In genomic region chr3:160400631-160401150, GRCh38 we compare ENCODE assay signal across 8 cellular contexts. TPM values are rescaled to one million over a fixed set of nuclear protein-coding genes. Genes with fewer than 3 reads are reported as not detected.
A peak's percentile ranks its signal among the peaks of the same experiment; 100 is the strongest.
DNase-seq lines count a peak whose midpoint lies in the region; ATAC-seq, FAIRE-seq and TF ChIP-seq lines count a peak whose summit lies in the region.

No MANE protein-coding gene starts in this region.

- POLR2A ChIA-PET in CD4-positive, alpha-beta T cell (lab: Charles Lee): interaction anchor here (1.0 to 2.3 kb wide), 8 partner anchors 12 to 1599 kb away, joined by 3 to 29 read pairs (median 4); partner anchors contain the start of genes C3orf80, KPNA4, MFSD1 and TRIM59
- POLR2A ChIA-PET in activated B cell treated with CpG ODN at 0.5 μM for 24 hours (lab: Charles Lee): interaction anchor here (0.5 to 2.3 kb wide), 5 partner anchors 49 to 489 kb away, joined by 3 to 16 read pairs (median 4); partner anchors contain the start of gene TRIM59
- POLR2A ChIA-PET in endothelial cell of umbilical vein (lab: Charles Lee): no interaction called here

- intact Hi-C loops in CD4-positive, alpha-beta T cell (cut with DNase I, micrococcal nuclease): loop anchor here (2.0 to 10.0 kb wide), 4 partner anchors 48 to 357 kb away; partner anchors contain the start of genes KPNA4 (in 2 of the 2), PPM1L (in 1 of the 2) and TRIM59 (in 1 of the 2)
- intact Hi-C loops in activated B cell treated with CpG ODN at 0.5 μM for 24 hours (cut with micrococcal nuclease): loop anchor here (1.0 to 5.0 kb wide), 3 partner anchors 13 to 568 kb away; no protein-coding TSS in a partner anchor
- intact Hi-C loops in endothelial cell of umbilical vein (cut with micrococcal nuclease): loop anchor here (2.0 to 10.0 kb wide), 4 partner anchors 357 to 636 kb away; partner anchors contain the start of gene PPM1L
- intact Hi-C loops in transverse colon (cut with DNase I; ENCODE audit: low total_unique reads): no loop called here

- peaks cover 62% of the 10 kb centered on the region for H3K4me1 Mint-ChIP-seq in CD4-positive, alpha-beta T cell (ENCODE audit: low read depth)
- H3K4me1 Mint-ChIP-seq in activated B cell treated with CpG ODN at 0.5 μM for 24 hours: peaks cover 47% of the 10 kb centered on the region

- ATAC-seq in CD4-positive, alpha-beta T cell (ENCODE audit: poor library complexity): no peak
- ATAC-seq in HG02571 (IDR thresholded peaks at IDR 0.05; ENCODE audit: unreplicated experiment): peak; percentile 22
- ATAC-seq in activated B cell treated with CpG ODN at 0.5 μM for 24 hours (ENCODE audit: low read depth): no peak
- ATAC-seq in GM21576 (IDR thresholded peaks at IDR 0.05; ENCODE audit: unreplicated experiment): no peak

- no peak for FAIRE-seq in endothelial cell of umbilical vein (lab: Jason Lieb, UNC)

- H3K27me3 ChIP-seq in CD4-positive, alpha-beta T cell (ENCODE audit: control insufficient read depth, insufficient read depth, low read length): peaks cover 4% of the 10 kb centered on the region
- H3K27me3 ChIP-seq in endothelial cell of umbilical vein (ENCODE audit: control insufficient read depth in 2 of 2, insufficient read depth in 2 of 2, low read length in 2 of 2) (no peaks in the 10 kb centered on the region), muscle layer of duodenum (ENCODE audit: low read depth, low read length) (no peaks in the 10 kb centered on the region), transverse colon (no peaks in the 10 kb centered on the region)

- peak overlapping the region; percentile 99 for H3K4me2 ChIP-seq in endothelial cell of umbilical vein (ENCODE audit: insufficient read depth, low read length)

- TF ChIP-seq POLR2A in endothelial cell of umbilical vein (IDR thresholded peaks at IDR 0.05; ENCODE audit: low read depth, low read length): no peak
- no peak for TF ChIP-seq POLR2A in transverse colon (IDR thresholded peaks at IDR 0.05)

- peaks cover 0 to 9% of the 10 kb centered on the region in 2 experiments for H3K36me3 ChIP-seq in endothelial cell of umbilical vein (ENCODE audit: control insufficient read depth in 2 of 2, extremely low read depth in 1 of 2, insufficient read depth in 2 of 2, low read length in 2 of 2)
- H3K36me3 ChIP-seq in muscle layer of duodenum (ENCODE audit: control insufficient read depth in 1 of 2, insufficient read depth in 2 of 2, low read length in 2 of 2): no peaks in the 10 kb centered on the region
- no peaks in the 10 kb centered on the region for H3K36me3 ChIP-seq in transverse colon

- no peak for TF ChIP-seq CTCF in CD4-positive, alpha-beta T cell (IDR thresholded peaks at IDR 0.05)
- TF ChIP-seq CTCF in activated B cell treated with CpG ODN at 0.5 μM for 24 hours (IDR thresholded peaks at IDR 0.05): no peak
- TF ChIP-seq CTCF in endothelial cell of umbilical vein (IDR thresholded peaks at IDR 0.05; ENCODE audit: extremely low read depth in 1 of 2, insufficient read depth in 1 of 2, low read depth in 1 of 2, low read length in 2 of 2): no peak
- no peak for TF ChIP-seq CTCF in transverse colon (IDR thresholded peaks at IDR 0.05)

- peak in 4 of 10 experiments; percentile 1 to 8 (median 5) for DNase-seq in CD4-positive, alpha-beta T cell
- DNase-seq in activated B cell treated with CpG ODN at 0.5 μM for 24 hours: peak; percentile 36
- DNase-seq in endothelial cell of umbilical vein (ENCODE audit: low read depth, low spot score): no peak
- DNase-seq in transverse colon: peak; percentile 28
- DNase-seq in NCI-H2171 treated with DMSO at 0.1 percent for 48 hours (lab: John Stamatoyannopoulos, UW): no peak

- dilution Hi-C loops in endothelial cell of umbilical vein (cut with MboI; ENCODE audit: extremely low pct_ligation_motif_present, low sequenced_read_pairs): no loop called here

- H3K27ac ChIP-seq in CD4-positive, alpha-beta T cell (ENCODE audit: low read depth, low read length): no peak overlapping the region
- peak overlapping the region; percentile 76 for H3K27ac ChIP-seq in endothelial cell of umbilical vein (ENCODE audit: insufficient read depth, low read depth, low read length)
- H3K27ac ChIP-seq in muscle layer of duodenum (ENCODE audit: low read length): peak overlapping the region; percentile 90
- H3K27ac ChIP-seq in transverse colon: peak overlapping the region; percentile 88 to 94 (median 93)

- H3K9me3 Mint-ChIP-seq in CD4-positive, alpha-beta T cell: no peaks in the 10 kb centered on the region
- no peaks in the 10 kb centered on the region for H3K9me3 Mint-ChIP-seq in activated B cell treated with CpG ODN at 0.5 μM for 24 hours

- peaks cover 50% of the 10 kb centered on the region for H3K36me3 Mint-ChIP-seq in CD4-positive, alpha-beta T cell (ENCODE audit: low read depth)
- H3K36me3 Mint-ChIP-seq in activated B cell treated with CpG ODN at 0.5 μM for 24 hours (ENCODE audit: low read depth): peaks cover 26% of the 10 kb centered on the region

- H2AFZ ChIP-seq in endothelial cell of umbilical vein (ENCODE audit: low read depth, low read length): peak overlapping the region; percentile 37

- in situ Hi-C loops in transverse colon (cut with MboI; ENCODE audit: low pct_ligation_motif_present in 1 of 4, low pct_unique_long_range_greater_than_20kb in 1 of 4, low sequenced_read_pairs in 3 of 4): no loop called here

- no peaks in the 10 kb centered on the region for H3K9me3 ChIP-seq in CD4-positive, alpha-beta T cell (ENCODE audit: control insufficient read depth, low read length)
- H3K9me3 ChIP-seq in endothelial cell of umbilical vein (replicated peaks; ENCODE audit: control insufficient read depth, insufficient read depth, low read length): no peaks in the 10 kb centered on the region
- no peaks in the 10 kb centered on the region for H3K9me3 ChIP-seq in muscle layer of duodenum (ENCODE audit: control insufficient read depth in 1 of 2, low read length in 2 of 2)
- no peaks in the 10 kb centered on the region for H3K9me3 ChIP-seq in transverse colon

- no peaks in the 10 kb centered on the region for H3K9me1 ChIP-seq in endothelial cell of umbilical vein (replicated peaks; ENCODE audit: control insufficient read depth, extremely low read depth, insufficient read depth, low read length)

- peak overlapping the region; percentile 97 for H3K27ac Mint-ChIP-seq in CD4-positive, alpha-beta T cell
- H3K27ac Mint-ChIP-seq in activated B cell treated with CpG ODN at 0.5 μM for 24 hours: peak overlapping the region; percentile 99

- peaks cover 73% of the 10 kb centered on the region for H3K79me2 ChIP-seq in endothelial cell of umbilical vein (ENCODE audit: control insufficient read depth, insufficient read depth, low read length)

- CTCF ChIA-PET in CD4-positive, alpha-beta T cell (lab: Charles Lee): interaction anchor here (1.0 kb wide), 1 partner anchor 13 kb away, joined by 5 read pairs; no protein-coding TSS in a partner anchor
- CTCF ChIA-PET in activated B cell treated with CpG ODN at 0.5 μM for 24 hours (lab: Charles Lee) (interaction anchor here (1.2 to 2.4 kb wide), 3 partner anchors 14 to 515 kb away, joined by 3 to 6 read pairs (median 3); partner anchors contain the start of gene TRIM59), endothelial cell of umbilical vein (lab: Charles Lee) (interaction anchor here (1.2 to 2.7 kb wide), 5 partner anchors 8 to 238 kb away, joined by 5 to 19 read pairs (median 5); no protein-coding TSS in a partner anchor)

- H3K4me3 Mint-ChIP-seq in CD4-positive, alpha-beta T cell: peak overlapping the region; percentile 93
- H3K4me3 Mint-ChIP-seq in activated B cell treated with CpG ODN at 0.5 μM for 24 hours: peak overlapping the region; percentile 97

- H3K4me1 ChIP-seq in endothelial cell of umbilical vein (ENCODE audit: control insufficient read depth, extremely low read depth, insufficient read depth, low read length): peaks cover 27% of the 10 kb centered on the region
- H3K4me1 ChIP-seq in muscle layer of duodenum (ENCODE audit: control insufficient read depth in 1 of 2, insufficient read depth in 2 of 2, low read length in 2 of 2): peaks cover 0 to 21% of the 10 kb centered on the region in 2 donors
- peaks cover 4 to 42% (median 16%) of the 10 kb centered on the region in 4 donors for H3K4me1 ChIP-seq in transverse colon

- 0% methylated on average over 30 of the region's 55 CpGs; no CpG with 5 or more reads in 1 of the 2 donors for WGBS in transverse colon (ENCODE audit: low coverage in 1 of 2), 2 donors

- peak overlapping the region; percentile 84 for H3K9ac ChIP-seq in endothelial cell of umbilical vein (replicated peaks; ENCODE audit: extremely low read depth, insufficient read depth, low read length)

- peaks cover 29% of the 10 kb centered on the region for H3K27me3 Mint-ChIP-seq in CD4-positive, alpha-beta T cell
- peaks cover 2% of the 10 kb centered on the region for H3K27me3 Mint-ChIP-seq in activated B cell treated with CpG ODN at 0.5 μM for 24 hours

- H4K20me1 ChIP-seq in endothelial cell of umbilical vein (replicated peaks; ENCODE audit: control insufficient read depth, extremely low read depth, insufficient read depth, low read length): no peaks in the 10 kb centered on the region

- no TSS peak for BruUV-seq in endothelial cell of umbilical vein (replicated peaks; lab: Mats Ljungman, UMichigan)

- no peak for TF ChIP-seq EP300 in transverse colon (IDR thresholded peaks at IDR 0.05; ENCODE audit: low read depth)

- peak overlapping the region; percentile 77 to 79 (median 78) for H3K4me3 ChIP-seq in endothelial cell of umbilical vein (replicated peaks in 1 of 3; ENCODE audit: insufficient read depth in 1 of 3, low read depth in 1 of 3, low read length in 3 of 3)
- H3K4me3 ChIP-seq in muscle layer of duodenum (ENCODE audit: low read depth in 1 of 2, low read length in 2 of 2): peak overlapping the region; percentile 96 to 100
- peak overlapping the region; percentile 59 to 96 (median 76) for H3K4me3 ChIP-seq in transverse colon

RNA-seq across cellular contexts. Expression of gene SMC4, which starts 1.2 kb away (rescaled TPM):
- total RNA-seq in CD4-positive, alpha-beta T cell: 10 to 100 TPM; 52.3 to 58.8 TPM
- total RNA-seq in activated B cell treated with CpG ODN at 0.5 μM for 24 hours (35.2 and 40.4 TPM in 2 replicates), endothelial cell of umbilical vein (126 and 153 TPM in 2 replicates), transverse colon (100 to 1,000 TPM in 1 of 4 donors, 10 to 100 TPM in 3; 29.4 to 263 (median 57.9) TPM)
- polyA plus RNA-seq in endothelial cell of umbilical vein: 23.7 and 32.1 TPM in 2 replicates
- polyA plus RNA-seq in endothelial cell of umbilical vein (2011; cell fraction: cytosol; rRNA removed): 51.3 and 59.9 TPM in 2 replicates
- 121 and 182 TPM in 2 replicates for polyA plus RNA-seq in endothelial cell of umbilical vein (2011; cell fraction: nucleus; rRNA removed)
- 44.4 and 93.8 TPM in 2 replicates for polyA plus RNA-seq in endothelial cell of umbilical vein (2012)
- polyA minus RNA-seq in endothelial cell of umbilical vein: 25.0 and 33.9 TPM in 2 replicates
- polyA minus RNA-seq in endothelial cell of umbilical vein (2011; cell fraction: cytosol; rRNA and poly(A)+ RNA removed): 79.4 TPM
- polyA minus RNA-seq in endothelial cell of umbilical vein (2011; cell fraction: nucleus; rRNA and poly(A)+ RNA removed): 119 and 154 TPM in 2 replicates

RNA-seq across cellular contexts. Expression of gene IFT80, which starts 1.7 kb away (rescaled TPM):
- 10 to 100 TPM; 16.1 to 18.2 TPM for total RNA-seq in CD4-positive, alpha-beta T cell
- 20.8 and 26.7 TPM in 2 replicates for total RNA-seq in activated B cell treated with CpG ODN at 0.5 μM for 24 hours
- 21.4 and 22.5 TPM in 2 replicates for total RNA-seq in endothelial cell of umbilical vein
- polyA plus RNA-seq in endothelial cell of umbilical vein: 4.9 and 7.3 TPM in 2 replicates
- polyA plus RNA-seq in endothelial cell of umbilical vein (2011; cell fraction: cytosol; rRNA removed): 6.1 and 7.1 TPM in 2 replicates
- 48.2 and 66.3 TPM in 2 replicates for polyA plus RNA-seq in endothelial cell of umbilical vein (2011; cell fraction: nucleus; rRNA removed)
- 13.2 and 20.5 TPM in 2 replicates for polyA plus RNA-seq in endothelial cell of umbilical vein (2012)
- polyA minus RNA-seq in endothelial cell of umbilical vein: 6.8 and 7.8 TPM in 2 replicates
- 13.8 TPM for polyA minus RNA-seq in endothelial cell of umbilical vein (2011; cell fraction: cytosol; rRNA and poly(A)+ RNA removed)
- polyA minus RNA-seq in endothelial cell of umbilical vein (2011; cell fraction: nucleus; rRNA and poly(A)+ RNA removed): 23.8 and 38.4 TPM in 2 replicates
- total RNA-seq in transverse colon: 10 to 100 TPM in 3 of 4 donors, under 1 TPM in 1; 0.37 to 78.8 (median 19.7) TPM

RNA-seq across cellular contexts. Expression of gene TRIM59, which starts 48.9 kb away (rescaled TPM):
- 10 to 100 TPM; 16.2 to 16.4 TPM for total RNA-seq in CD4-positive, alpha-beta T cell
- 23.4 TPM in 2 replicates for total RNA-seq in activated B cell treated with CpG ODN at 0.5 μM for 24 hours
- 32.5 and 33.0 TPM in 2 replicates for total RNA-seq in endothelial cell of umbilical vein
- 6.4 and 6.8 TPM in 2 replicates for polyA plus RNA-seq in endothelial cell of umbilical vein
- polyA plus RNA-seq in endothelial cell of umbilical vein (2011; cell fraction: cytosol; rRNA removed): 7.7 and 8.3 TPM in 2 replicates
- 7.4 and 9.6 TPM in 2 replicates for polyA plus RNA-seq in endothelial cell of umbilical vein (2011; cell fraction: nucleus; rRNA removed)
- polyA plus RNA-seq in endothelial cell of umbilical vein (2012): 10.2 and 17.3 TPM in 2 replicates
- 16.7 and 19.4 TPM in 2 replicates for polyA minus RNA-seq in endothelial cell of umbilical vein
- 2.2 TPM for polyA minus RNA-seq in endothelial cell of umbilical vein (2011; cell fraction: cytosol; rRNA and poly(A)+ RNA removed)
- polyA minus RNA-seq in endothelial cell of umbilical vein (2011; cell fraction: nucleus; rRNA and poly(A)+ RNA removed): 13.6 and 16.0 TPM in 2 replicates
- total RNA-seq in transverse colon: 10 to 100 TPM in 1 of 4 donors, 1 to 10 TPM in 2, not detected in 1; 1.9 to 10.9 (median 8.4) TPM

Comparison
In these comparisons a context has a peak if more than half of its experiments do, and no peak if none do; other contexts are left out.
1. DNase-seq: peak in activated B cell treated with CpG ODN at 0.5 μM for 24 hours (single experiment) and transverse colon (single experiment); none in endothelial cell of umbilical vein (single experiment) and NCI-H2171 treated with DMSO at 0.1 percent for 48 hours (single experiment).
2. Peak in every context shown above with its lines, with median percentiles within 50 percentile points of each other: H3K4me3 ChIP-seq.